In genomic region chr19:18915639-18916038, GRCh38 we compare ENCODE assay signal across 8 cellular contexts. TPM values are rescaled to one million over a fixed set of nuclear protein-coding genes. Genes with fewer than 3 reads are reported as not detected.
DNase-seq lines count a peak whose midpoint lies in the region; ATAC-seq and TF ChIP-seq lines count a peak whose summit lies in the region.

No MANE protein-coding gene starts in this region.

- no peak for TF ChIP-seq POLR2A in thyroid gland (IDR thresholded peaks at IDR 0.05)

- DNase-seq in natural killer cell (no peak), NCI-H2196 treated with DMSO at 0.1 percent for 48 hours (lab: John Stamatoyannopoulos, UW; ENCODE audit: unreplicated experiment) (peak; percentile 45), amygdala (lab: John Stamatoyannopoulos, UW) (peak in 48 of 56 donors; percentile 13 to 84 (median 53)), left kidney (ENCODE audit: low read depth, low spot score) (peak; percentile 79), thyroid gland (no peak)
- no peak for DNase-seq in natural killer cell treated with Interleukin-12 subunit alpha and Interleukin-12 subunit beta and Interleukin-15 and Interleukin-18, amount 100 ng/mL, for 72 hours (ENCODE audit: low spot score)

- peaks cover 31 to 47% of the 10 kb centered on the region in 2 donors for H3K4me1 Mint-ChIP-seq in natural killer cell
- peaks cover 33 to 38% of the 10 kb centered on the region in 2 donors for H3K4me1 Mint-ChIP-seq in natural killer cell treated with Interleukin-12 subunit alpha and Interleukin-12 subunit beta and Interleukin-15 and Interleukin-18, amount 100 ng/mL, for 72 hours (ENCODE audit: low read depth in 2 of 2)

- H3K9me3 Mint-ChIP-seq in natural killer cell, result no peaks in the 10 kb centered on the region
- no peaks in the 10 kb centered on the region for H3K9me3 Mint-ChIP-seq in natural killer cell treated with Interleukin-12 subunit alpha and Interleukin-12 subunit beta and Interleukin-15 and Interleukin-18, amount 100 ng/mL, for 72 hours

- H3K27ac Mint-ChIP-seq in natural killer cell, result peak overlapping the region; percentile 11 to 58
- peak overlapping the region in 1 of 2 donors; percentile 65 for H3K27ac Mint-ChIP-seq in natural killer cell treated with Interleukin-12 subunit alpha and Interleukin-12 subunit beta and Interleukin-15 and Interleukin-18, amount 100 ng/mL, for 72 hours

- H3K27me3 ChIP-seq in thyroid gland, result no peaks in the 10 kb centered on the region

- no peak overlapping the region for H3K4me3 ChIP-seq in thyroid gland (replicated peaks in 1 of 3)

- H3K36me3 Mint-ChIP-seq in natural killer cell, result no peaks in the 10 kb centered on the region
- no peaks in the 10 kb centered on the region for H3K36me3 Mint-ChIP-seq in natural killer cell treated with Interleukin-12 subunit alpha and Interleukin-12 subunit beta and Interleukin-15 and Interleukin-18, amount 100 ng/mL, for 72 hours

- intact Hi-C loops in natural killer cell (cut with micrococcal nuclease), result no loop called here
- intact Hi-C loops in thyroid gland (cut with DNase I), result no loop called here

- H3K27ac ChIP-seq in thyroid gland, result no peak overlapping the region

- peak overlapping the region; percentile 25 for H3K4me3 Mint-ChIP-seq in natural killer cell
- H3K4me3 Mint-ChIP-seq in natural killer cell treated with Interleukin-12 subunit alpha and Interleukin-12 subunit beta and Interleukin-15 and Interleukin-18, amount 100 ng/mL, for 72 hours, result no peak overlapping the region

- peaks cover 5 to 18% of the 10 kb centered on the region in 2 donors for H3K36me3 ChIP-seq in thyroid gland

- H3K9me3 ChIP-seq in thyroid gland, result no peaks in the 10 kb centered on the region

- no peaks in the 10 kb centered on the region for H3K27me3 Mint-ChIP-seq in natural killer cell (ENCODE audit: low read depth in 2 of 2)
- no peaks in the 10 kb centered on the region for H3K27me3 Mint-ChIP-seq in natural killer cell treated with Interleukin-12 subunit alpha and Interleukin-12 subunit beta and Interleukin-15 and Interleukin-18, amount 100 ng/mL, for 72 hours

- peaks cover 18 to 19% of the 10 kb centered on the region in 2 donors for H3K4me1 ChIP-seq in thyroid gland

- 48 to 79% methylated on average over 4 of the region's 5 CpGs for WGBS in thyroid gland, 2 donors

- TF ChIP-seq CTCF in natural killer cell (IDR thresholded peaks at IDR 0.05) (no peak), thyroid gland (IDR thresholded peaks at IDR 0.05) (peak in 2 of 6 experiments; percentile 9 to 17)

- ATAC-seq in natural killer cell (no peak), HG02678 (IDR thresholded peaks at IDR 0.05; ENCODE audit: unreplicated experiment) (no peak), HG03095 (IDR thresholded peaks at IDR 0.05; ENCODE audit: unreplicated experiment) (no peak)
- no peak for ATAC-seq in natural killer cell treated with Interleukin-12 subunit alpha and Interleukin-12 subunit beta and Interleukin-15 and Interleukin-18, amount 100 ng/mL, for 72 hours

RNA-seq across cellular contexts. Expression of gene COPE, which starts 3.5 kb away (rescaled TPM):
- total RNA-seq in natural killer cell, result 100 to 1,000 TPM; 204 to 228 (median 218) TPM
- 100 to 1,000 TPM; 204 to 275 TPM for total RNA-seq in natural killer cell treated with Interleukin-12 subunit alpha and Interleukin-12 subunit beta and Interleukin-15 and Interleukin-18, amount 100 ng/mL, for 72 hours
- 100 to 1,000 TPM; 192 to 405 (median 329) TPM for total RNA-seq in thyroid gland

RNA-seq across cellular contexts. Expression of gene DDX49, which starts 3.9 kb away (rescaled TPM):
- total RNA-seq in natural killer cell, result 10 to 100 TPM; 59.3 to 66.9 (median 62.9) TPM
- 100 to 1,000 TPM in 1 of 2 donors, 10 to 100 TPM in 1; 72.7 to 119 TPM for total RNA-seq in natural killer cell treated with Interleukin-12 subunit alpha and Interleukin-12 subunit beta and Interleukin-15 and Interleukin-18, amount 100 ng/mL, for 72 hours
- total RNA-seq in thyroid gland, result 10 to 100 TPM; 33.5 to 63.7 (median 46.0) TPM

RNA-seq across cellular contexts. Expression of gene CERS1, which starts 19.7 kb away (rescaled TPM):
- total RNA-seq in natural killer cell, result not detected
- total RNA-seq in natural killer cell treated with Interleukin-12 subunit alpha and Interleukin-12 subunit beta and Interleukin-15 and Interleukin-18, amount 100 ng/mL, for 72 hours, result not detected
- 1 to 10 TPM in 1 of 4 donors, under 1 TPM in 3; 0.24 to 1.3 (median 0.59) TPM for total RNA-seq in thyroid gland

RNA-seq across cellular contexts. Expression of gene HOMER3, which starts 25.4 kb away (rescaled TPM):
- total RNA-seq in natural killer cell (1 to 10 TPM in 1 of 3 donors, under 1 TPM in 1, not detected in 1; 0.19 to 4.8 TPM), thyroid gland (100 to 1,000 TPM in 1 of 4 donors, 10 to 100 TPM in 3; 55.6 to 169 (median 63.4) TPM)
- total RNA-seq in natural killer cell treated with Interleukin-12 subunit alpha and Interleukin-12 subunit beta and Interleukin-15 and Interleukin-18, amount 100 ng/mL, for 72 hours, result under 1 TPM in 1 of 2 donors, not detected in 1; 0.86 TPM

Comparison
In these comparisons a context has a peak if more than half of its experiments do, and no peak if none do; other contexts are left out.
1. DNase-seq: peak in NCI-H2196 treated with DMSO at 0.1 percent for 48 hours (single experiment), amygdala (48 of 56) and left kidney (single experiment); none in natural killer cell (single experiment), natural killer cell treated with Interleukin-12 subunit alpha and Interleukin-12 subunit beta and Interleukin-15 and Interleukin-18, amount 100 ng/mL, for 72 hours (single experiment) and thyroid gland (0 of 2).